ENCODE assay signal across 16 cellular contexts in the genomic region with DNA sequence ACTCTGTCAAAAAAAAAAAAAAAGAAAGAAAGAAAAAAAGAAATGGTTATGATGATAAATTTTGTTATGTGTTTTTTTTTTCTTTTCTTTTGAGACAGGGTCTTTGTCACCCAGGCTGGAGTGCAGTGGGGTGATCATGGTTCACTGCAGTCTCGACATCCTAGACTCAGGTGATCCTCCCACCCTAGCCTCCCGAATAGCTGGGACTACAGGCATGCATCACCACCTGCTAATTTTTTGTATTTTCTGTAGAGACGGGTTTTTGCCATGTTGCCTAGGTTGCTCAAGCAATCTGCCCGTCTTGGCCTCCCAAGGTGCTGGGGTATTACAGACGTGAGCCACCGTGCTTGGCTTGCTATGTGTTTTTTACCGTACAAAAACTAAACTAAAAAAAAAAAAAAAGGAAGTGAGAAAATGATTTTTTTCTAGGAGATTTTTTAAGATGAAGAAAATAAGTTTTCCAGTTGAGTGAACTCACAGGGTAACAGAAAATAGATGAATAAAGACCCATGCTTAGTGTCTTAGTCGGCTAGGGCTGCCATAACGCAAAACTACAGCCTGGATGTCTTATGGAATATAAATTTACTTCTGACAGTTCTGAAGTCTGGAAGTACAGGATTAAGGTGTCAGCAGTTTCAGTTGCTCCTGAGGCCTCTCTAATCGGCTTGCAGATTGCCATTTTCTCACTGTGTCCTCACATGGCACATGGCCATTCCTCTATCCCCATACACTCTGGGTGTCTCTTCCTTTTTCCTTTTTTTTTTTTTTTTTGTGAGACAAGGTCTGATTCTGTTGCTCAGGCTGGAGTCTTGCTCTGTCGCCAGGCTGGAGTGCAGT. TPM values are rescaled to one million over a fixed set of nuclear protein-coding genes. Genes with fewer than 3 reads are reported as not detected.
DNase-seq lines count a peak whose midpoint lies in the region; ATAC-seq and TF ChIP-seq lines count a peak whose summit lies in the region.
"Had no signal": no experiment of that assay in that cellular context is flagged by ENCODE, and none has a peak within 500 bp of the region (broad histone marks: within the 10 kb centered on the region; RNA-seq: fewer than 3 reads in every experiment).

No MANE protein-coding gene starts in this region.

- H3K4me3 Mint-ChIP-seq in activated B cell treated with CpG ODN at 0.5 μM for 24 hours (peak overlapping the region; percentile 44), T-cell (no peak overlapping the region)

- intact Hi-C loops in activated B cell treated with CpG ODN at 0.5 μM for 24 hours (cut with micrococcal nuclease): loop anchor here (1.0 to 5.0 kb wide), 8 partner anchors 16 to 88 kb away; a partner anchor contains a TSS

- CTCF ChIA-PET in activated B cell treated with CpG ODN at 0.5 μM for 24 hours (lab: Charles Lee): interaction anchor here (1.2 to 1.5 kb wide), 2 partner anchors 16 to 85 kb away, joined by 3 to 5 read pairs; a partner anchor contains a TSS
- CTCF ChIA-PET in T-cell (lab: Charles Lee): interaction anchor here in 1 of 2 donors (0.7 to 1.1 kb wide), 2 partner anchors 17 to 38 kb away, joined by 3 to 6 read pairs; no protein-coding TSS in a partner anchor

- H3K4me1 Mint-ChIP-seq in activated B cell treated with CpG ODN at 0.5 μM for 24 hours (peaks cover 53% of the 10 kb centered on the region), T-cell (peaks cover 0 to 6% (median 0%) of the 10 kb centered on the region in 3 donors)

- POLR2A ChIA-PET in activated B cell treated with CpG ODN at 0.5 μM for 24 hours (lab: Charles Lee): interaction anchor here (0.6 to 8.4 kb wide), 15 partner anchors 10 to 1376 kb away, joined by 3 to 128 read pairs (median 6); a partner anchor contains a TSS
- POLR2A ChIA-PET in T-cell (lab: Charles Lee): no interaction called here

- TF ChIP-seq POLR2A in GM18505 (IDR thresholded peaks at IDR 0.05; ENCODE audit: borderline replicate concordance, extremely low read depth, insufficient read depth, insufficient read length): peak; percentile 26

- DNase-seq in activated B cell treated with CpG ODN at 0.5 μM for 24 hours (peak; percentile 46), RKO (ENCODE audit: low spot score) (no peak), AG20443 (ENCODE audit: low spot score) (no peak), T-cell (no peak), SHP77 treated with DMSO at 0.1 percent for 48 hours (lab: John Stamatoyannopoulos, UW) (no peak)
- DNase-seq: activated CD8-positive, alpha-beta memory T cell treated with anti-CD3 and anti-CD28 coated beads, Interleukin-2, amount 50 U/mL, for 48 hours; stimulated activated CD4-positive, alpha-beta T cell treated with anti-CD3 and anti-CD28 coated beads, Interleukin-4, amount 100 ng/mL, for 4 hours; upper lobe of left lung had no signal

- H3K36me3 Mint-ChIP-seq in activated B cell treated with CpG ODN at 0.5 μM for 24 hours (ENCODE audit: low read depth): peaks cover 2% of the 10 kb centered on the region
- H3K36me3 Mint-ChIP-seq in T-cell: no peaks in the 10 kb centered on the region

- no peak for TF ChIP-seq CTCF in activated B cell treated with CpG ODN at 0.5 μM for 24 hours (IDR thresholded peaks at IDR 0.05)

- ATAC-seq in GM18505 (IDR thresholded peaks at IDR 0.05; ENCODE audit: unreplicated experiment) (peak; percentile 84), GM21381 (IDR thresholded peaks at IDR 0.05; ENCODE audit: unreplicated experiment) (peak; percentile 60), HG03159 (IDR thresholded peaks at IDR 0.05; ENCODE audit: unreplicated experiment) (peak; percentile 74), activated B cell treated with CpG ODN at 0.5 μM for 24 hours (ENCODE audit: low read depth) (peak; percentile 89), T-cell (replicated peaks in 1 of 4) (no peak)

- H3K9me3 Mint-ChIP-seq in activated B cell treated with CpG ODN at 0.5 μM for 24 hours (no peaks in the 10 kb centered on the region), T-cell (peaks cover 2 to 4% (median 3%) of the 10 kb centered on the region in 3 donors)

- H3K27me3 Mint-ChIP-seq in activated B cell treated with CpG ODN at 0.5 μM for 24 hours: no peaks in the 10 kb centered on the region
- no peaks in the 10 kb centered on the region for H3K27me3 Mint-ChIP-seq in T-cell

- H3K27ac Mint-ChIP-seq in activated B cell treated with CpG ODN at 0.5 μM for 24 hours: peak overlapping the region; percentile 94
- H3K27ac Mint-ChIP-seq in T-cell: peak overlapping the region in 1 of 2 donors; percentile 36

RNA-seq across cellular contexts. Expression of a gene that starts 13.2 kb away (rescaled TPM):
- total RNA-seq in activated B cell treated with CpG ODN at 0.5 μM for 24 hours (not detected in 2 replicates), T-cell (not detected)
- total RNA-seq: breast epithelium; fibroblast of lung; kidney epithelial cell; omental fat pad; T-helper 1 cell treated with Interleukin-12 subunit alpha and Interleukin-12 subunit beta and Interleukin-4 antibody, amounts not matched to agents 30 ng/mL and 1 ng/mL, for 36 hours had no signal

RNA-seq across cellular contexts. Expression of a gene that starts 15.9 kb away (rescaled TPM):
- 159 and 177 TPM in 2 replicates for total RNA-seq in activated B cell treated with CpG ODN at 0.5 μM for 24 hours
- 100 to 1,000 TPM; 117 to 187 (median 162) TPM for total RNA-seq in T-cell

RNA-seq across cellular contexts. Expression of a gene that starts 37.1 kb away (rescaled TPM):
- 5.6 and 7.2 TPM in 2 replicates for total RNA-seq in activated B cell treated with CpG ODN at 0.5 μM for 24 hours
- 10 to 100 TPM; 16.3 to 29.9 (median 27.6) TPM for total RNA-seq in T-cell

RNA-seq across cellular contexts. Expression of a gene that starts 42.0 kb away (rescaled TPM):
- 86.3 and 98.9 TPM in 2 replicates for total RNA-seq in activated B cell treated with CpG ODN at 0.5 μM for 24 hours
- 100 to 1,000 TPM; 126 to 187 (median 164) TPM for total RNA-seq in T-cell

Comparison
In these comparisons a context has a peak if more than half of its experiments do, and no peak if none do; other contexts are left out.
1. ATAC-seq: peak in GM18505 (single experiment), GM21381 (single experiment), HG03159 (single experiment) and activated B cell treated with CpG ODN at 0.5 μM for 24 hours (single experiment); none in T-cell (0 of 4).